Comparison of ENCODE assay signal across 17 cellular contexts in genomic region chr1:62685431-62685859, GRCh38. TPM values are rescaled to one million over a fixed set of nuclear protein-coding genes. Genes with fewer than 3 reads are reported as not detected.
DNase-seq lines count a peak whose midpoint lies in the region; ATAC-seq and TF ChIP-seq lines count a peak whose summit lies in the region.
"Had no signal": no experiment of that assay in that cellular context is flagged by ENCODE, and none has a peak within 500 bp of the region (broad histone marks: within the 10 kb centered on the region; RNA-seq: fewer than 3 reads in every experiment).

No MANE protein-coding gene starts in this region.

- no peak overlapping the region for H3K4me3 ChIP-seq in CD4-positive, CD25-positive, alpha-beta regulatory T cell (ENCODE audit: low read depth, low read length)
- H3K4me3 ChIP-seq in IMR-90 (ENCODE audit: insufficient read depth, low read depth, low read length) (no peak overlapping the region), choroid plexus epithelial cell (ENCODE audit: low read depth, low read length) (no peak overlapping the region), left ventricle myocardium inferior (no peak overlapping the region), neuronal stem cell (ENCODE audit: low read length in 2 of 2) (no peak overlapping the region)
- H3K4me3 ChIP-seq: adrenal gland, gastroesophageal sphincter had no signal

- no peak for TF ChIP-seq POLR2A in IMR-90 (IDR thresholded peaks at IDR 0.05; ENCODE audit: low read depth, low read length)

- POLR2A ChIA-PET in IMR-90 (lab: Charles Lee; ENCODE audit: unreplicated experiment): no interaction called here

- intact Hi-C loops in IMR-90 (cut with micrococcal nuclease): loop anchor here (5.0 kb wide), 2 partner anchors 153 to 178 kb away; no protein-coding TSS in a partner anchor
- intact Hi-C loops in left ventricle myocardium inferior (cut with micrococcal nuclease): no loop called here

- H4K20me1 ChIP-seq in IMR-90 (ENCODE audit: insufficient read depth, low read length): peaks cover 22% of the 10 kb centered on the region

- ATAC-seq in CD4-positive, CD25-positive, alpha-beta regulatory T cell (ENCODE audit: low read depth in 2 of 2): no peak
- no peak for ATAC-seq in IMR-90 (ENCODE audit: low read depth)
- no peak for ATAC-seq in GM19463 (IDR thresholded peaks at IDR 0.05; ENCODE audit: unreplicated experiment)
- ATAC-seq: gastroesophageal sphincter, right cardiac atrium had no signal

- H3K9me1 ChIP-seq in IMR-90 (ENCODE audit: insufficient read depth, low read length): peaks cover 8% of the 10 kb centered on the region

- no peaks in the 10 kb centered on the region for H3K9me3 ChIP-seq in CD4-positive, CD25-positive, alpha-beta regulatory T cell (ENCODE audit: control insufficient read depth in 2 of 2, low read length in 2 of 2)
- H3K9me3 ChIP-seq in IMR-90 (ENCODE audit: control insufficient read depth, insufficient read depth, low read length) (no peaks in the 10 kb centered on the region), left ventricle myocardium inferior (replicated peaks) (no peaks in the 10 kb centered on the region), neuronal stem cell (replicated peaks in 1 of 2; ENCODE audit: control insufficient read depth in 2 of 2, insufficient read depth in 1 of 2, low read depth in 1 of 2, low read length in 2 of 2) (peaks cover 0 to 8% of the 10 kb centered on the region in 2 donors)
- H3K9me3 ChIP-seq: adrenal gland, gastroesophageal sphincter had no signal

- H3K14ac ChIP-seq in IMR-90 (replicated peaks; ENCODE audit: low read depth, low read length): peak overlapping the region; percentile 68; the same call in 1 of the 2 replicates
- H3K14ac ChIP-seq in neuronal stem cell (ENCODE audit: low read length): no peak overlapping the region

- no peaks in the 10 kb centered on the region for H3K36me3 ChIP-seq in CD4-positive, CD25-positive, alpha-beta regulatory T cell (ENCODE audit: control insufficient read depth, insufficient read depth, low read length)
- H3K36me3 ChIP-seq in IMR-90 (ENCODE audit: control insufficient read depth, insufficient read depth, low read length) (no peaks in the 10 kb centered on the region), left ventricle myocardium inferior (no peaks in the 10 kb centered on the region), neuronal stem cell (replicated peaks in 1 of 2; ENCODE audit: control insufficient read depth in 2 of 2, insufficient read depth in 2 of 2, low read length in 2 of 2) (peaks cover 0 to 35% of the 10 kb centered on the region in 2 donors)
- H3K36me3 ChIP-seq: adrenal gland, gastroesophageal sphincter had no signal

- H2AFZ ChIP-seq in IMR-90 (replicated peaks; ENCODE audit: low read length, poor library complexity) (no peak overlapping the region), neuronal stem cell (ENCODE audit: low read length) (no peak overlapping the region)

- H4K91ac ChIP-seq in IMR-90 (ENCODE audit: insufficient read depth, low read depth, low read length) (no peak overlapping the region), neuronal stem cell (ENCODE audit: low read depth, low read length, poor library complexity) (no peak overlapping the region)

- peaks cover 6% of the 10 kb centered on the region for H3K4me1 ChIP-seq in CD4-positive, CD25-positive, alpha-beta regulatory T cell (ENCODE audit: control insufficient read depth, insufficient read depth, low read length, poor library complexity, severe bottlenecking)
- H3K4me1 ChIP-seq in IMR-90 (ENCODE audit: control insufficient read depth, insufficient read depth, low read length): peaks cover 12% of the 10 kb centered on the region
- peaks cover 57% of the 10 kb centered on the region for H3K4me1 ChIP-seq in left ventricle myocardium inferior
- H3K4me1 ChIP-seq in neuronal stem cell (ENCODE audit: control insufficient read depth in 2 of 2, insufficient read depth in 1 of 2, low read depth in 1 of 2, low read length in 2 of 2): peaks cover 4 to 14% of the 10 kb centered on the region in 2 donors

- BruUV-seq in IMR-90 (replicated peaks; lab: Mats Ljungman, UMichigan): no TSS peak

- peaks cover 3% of the 10 kb centered on the region for H3K27me3 ChIP-seq in CD4-positive, CD25-positive, alpha-beta regulatory T cell (ENCODE audit: control insufficient read depth, insufficient read depth, low read length)
- H3K27me3 ChIP-seq in IMR-90 (ENCODE audit: control insufficient read depth, insufficient read depth, low read length) (no peaks in the 10 kb centered on the region), left ventricle myocardium inferior (ENCODE audit: low read depth) (no peaks in the 10 kb centered on the region), neuronal stem cell (ENCODE audit: control insufficient read depth in 3 of 3, insufficient read depth in 3 of 3, low read depth in 1 of 3, low read length in 3 of 3) (no peaks in the 10 kb centered on the region)
- H3K27me3 ChIP-seq: adrenal gland, gastroesophageal sphincter had no signal

- dilution Hi-C loops in IMR-90 (cut with HindIII; ENCODE audit: low sequenced_read_pairs, unreplicated experiment): no loop called here

- H3K4me3 Mint-ChIP-seq in CD4-positive, CD25-positive, alpha-beta regulatory T cell: peak overlapping the region in 3 of 4 donors; percentile 7 to 22 (median 10)
- peak overlapping the region; percentile 44 to 76 (median 73) for H3K4me3 Mint-ChIP-seq in nephron
- H3K4me3 Mint-ChIP-seq: stimulated activated naive CD8-positive, alpha-beta T cell treated with anti-CD3 and anti-CD28 coated beads, Interleukin-15, Interleukin-2, amounts not matched to agents 100 ng/mL and 50 ng/mL, for 24 hours had no signal

- CTCF ChIA-PET in IMR-90 (lab: Yijun Ruan, JAX): no interaction called here

- H2AK5ac ChIP-seq in IMR-90 (ENCODE audit: low read depth, low read length): peak overlapping the region; percentile 93; the same call in 1 of the 2 replicates
- H2AK5ac ChIP-seq in neuronal stem cell (ENCODE audit: low read depth, low read length): no peak overlapping the region

- H2BK5ac ChIP-seq in IMR-90 (ENCODE audit: low read depth, low read length, poor library complexity, severe bottlenecking): peak overlapping the region; percentile 64
- H2BK5ac ChIP-seq in neuronal stem cell (ENCODE audit: low read length): no peak overlapping the region

- peak overlapping the region in 2 of 3 donors; percentile 22 to 44 for H3K27ac Mint-ChIP-seq in CD4-positive, CD25-positive, alpha-beta regulatory T cell
- peak overlapping the region in 1 of 3 experiments; percentile 55 for H3K27ac Mint-ChIP-seq in nephron
- H3K27ac Mint-ChIP-seq: stimulated activated naive CD8-positive, alpha-beta T cell treated with anti-CD3 and anti-CD28 coated beads, Interleukin-15, Interleukin-2, amounts not matched to agents 100 ng/mL and 50 ng/mL, for 24 hours had no signal

- no peaks in the 10 kb centered on the region for H3K36me3 Mint-ChIP-seq in CD4-positive, CD25-positive, alpha-beta regulatory T cell
- H3K36me3 Mint-ChIP-seq in nephron (ENCODE audit: low read depth): peaks cover 5% of the 10 kb centered on the region

- no peak overlapping the region for H2AK9ac ChIP-seq in IMR-90 (replicated peaks; ENCODE audit: low read depth, low read length, poor library complexity)

- TF ChIP-seq CTCF in IMR-90 (conservative IDR thresholded peaks at IDR 0.05; ENCODE audit: low read depth, low read length) (no peak), choroid plexus epithelial cell (conservative IDR thresholded peaks at IDR 0.05; ENCODE audit: low read depth, low read length) (no peak), nephron (IDR thresholded peaks at IDR 0.05; ENCODE audit: unreplicated experiment in 3 of 3) (no peak), left ventricle myocardium inferior (IDR thresholded peaks at IDR 0.05; ENCODE audit: borderline replicate concordance) (no peak)

- peaks cover 9 to 43% of the 10 kb centered on the region in 2 experiments for H3K79me1 ChIP-seq in IMR-90 (ENCODE audit: low read depth in 1 of 2, low read length in 2 of 2)
- H3K79me1 ChIP-seq in neuronal stem cell (ENCODE audit: low read depth, low read length): peaks cover 3% of the 10 kb centered on the region

- no peak for DNase-seq in CD4-positive, CD25-positive, alpha-beta regulatory T cell
- DNase-seq in IMR-90: peak; percentile 41
- DNase-seq in choroid plexus epithelial cell (ENCODE audit: low read depth): peak; percentile 16
- no peak for DNase-seq in left ventricle myocardium inferior
- no peak for DNase-seq in NCI-H146 treated with DMSO at 0.1 percent for 48 hours (lab: John Stamatoyannopoulos, UW; ENCODE audit: unreplicated experiment)
- DNase-seq in neuronal stem cell (ENCODE audit: low spot score): no peak
- DNase-seq: activated T-cell treated with anti-CD3 and anti-CD28 coated beads, Interleukin-2, amount 50 U/mL, for 1 hour; adrenal gland; dermis blood vessel endothelial cell; NCI-H1105 treated with DMSO at 0.1 percent for 48 hours; NCI-H510A treated with DMSO at 0.1 percent for 48 hours; T-helper 2 cell had no signal

- in situ Hi-C loops in IMR-90 (cut with MboI; ENCODE audit: low sequenced_read_pairs): no loop called here

- H3K4ac ChIP-seq in IMR-90 (ENCODE audit: low read depth, low read length) (peak overlapping the region; percentile 68; the same call in 1 of the 2 replicates), neuronal stem cell (ENCODE audit: low read length) (no peak overlapping the region)

- no peak overlapping the region for H2BK20ac ChIP-seq in IMR-90 (ENCODE audit: low read depth, low read length)

- no peak overlapping the region for H3K9ac ChIP-seq in IMR-90 (ENCODE audit: low read depth, low read length)
- no peak overlapping the region for H3K9ac ChIP-seq in neuronal stem cell (ENCODE audit: low read depth, low read length, poor library complexity)

- no peak for TF ChIP-seq RAD21 in IMR-90 (IDR thresholded peaks at IDR 0.05; ENCODE audit: low read length)

- no peak overlapping the region for H3K56ac ChIP-seq in IMR-90 (ENCODE audit: extremely low read depth, insufficient read depth, low read length)

- H3K18ac ChIP-seq in IMR-90 (ENCODE audit: low read depth, low read length) (no peak overlapping the region), neuronal stem cell (ENCODE audit: low read length) (no peak overlapping the region)

- H2BK120ac ChIP-seq in IMR-90 (ENCODE audit: low read depth, low read length) (no peak overlapping the region), neuronal stem cell (ENCODE audit: low read depth, low read length) (no peak overlapping the region)

- no peak overlapping the region for H2BK12ac ChIP-seq in neuronal stem cell (ENCODE audit: low read length)

- peak overlapping the region; percentile 55 for H3K4me2 ChIP-seq in IMR-90 (ENCODE audit: low read depth, low read length)
- no peak overlapping the region for H3K4me2 ChIP-seq in neuronal stem cell (ENCODE audit: insufficient read depth, low read length, poor library complexity, severe bottlenecking)

- H3K23ac ChIP-seq in IMR-90 (ENCODE audit: low read depth, low read length) (peak overlapping the region; percentile 68), neuronal stem cell (ENCODE audit: low read depth, low read length, poor library complexity) (no peak overlapping the region)

- H4K5ac ChIP-seq in IMR-90 (ENCODE audit: low read depth, low read length): no peak overlapping the region

- H3K4me1 Mint-ChIP-seq in CD4-positive, CD25-positive, alpha-beta regulatory T cell: peaks cover 0 to 29% (median 20%) of the 10 kb centered on the region in 4 donors
- peaks cover 30% of the 10 kb centered on the region for H3K4me1 Mint-ChIP-seq in nephron

- H3K9me3 Mint-ChIP-seq in CD4-positive, CD25-positive, alpha-beta regulatory T cell: no peaks in the 10 kb centered on the region
- H3K9me3 Mint-ChIP-seq in nephron: no peaks in the 10 kb centered on the region
- H3K9me3 Mint-ChIP-seq: stimulated activated naive CD8-positive, alpha-beta T cell treated with anti-CD3 and anti-CD28 coated beads, Interleukin-15, Interleukin-2, amounts not matched to agents 100 ng/mL and 50 ng/mL, for 24 hours had no signal

- H2BK15ac ChIP-seq in IMR-90 (ENCODE audit: low read depth, low read length) (0 out of 3 replicates have a peak overlapping the region, but pooled peaks have one; percentile 12), neuronal stem cell (ENCODE audit: low read length) (no peak overlapping the region)

- no CpG with 5 or more reads among the region's 3 CpGs for WGBS in IMR-90 (ENCODE audit: extremely low coverage in 2 of 2, insufficient read length in 1 of 2), 2 experiments
- no CpG with 5 or more reads among the region's 3 CpGs for WGBS in neuronal stem cell (ENCODE audit: extremely low coverage in 2 of 2, insufficient read length in 2 of 2, insufficient replicate concordance in 1 of 2), 2 donors

- 0 out of 4 replicates have a peak overlapping the region, but pooled peaks of 1 of the 2 experiments have one; percentile 24 for H4K8ac ChIP-seq in IMR-90 (ENCODE audit: low read depth in 2 of 2, low read length in 2 of 2)
- no peak overlapping the region for H4K8ac ChIP-seq in neuronal stem cell (ENCODE audit: low read depth, low read length)

- H3K27ac ChIP-seq in CD4-positive, CD25-positive, alpha-beta regulatory T cell (ENCODE audit: insufficient read depth, low read length, poor library complexity, severe bottlenecking): no peak overlapping the region
- H3K27ac ChIP-seq in IMR-90 (ENCODE audit: insufficient read depth, low read length): no peak overlapping the region
- H3K27ac ChIP-seq in left ventricle myocardium inferior (replicated peaks): no peak overlapping the region
- no peak overlapping the region for H3K27ac ChIP-seq in neuronal stem cell (replicated peaks; ENCODE audit: low read length)
- H3K27ac ChIP-seq: adrenal gland had no signal

- peaks cover 14% of the 10 kb centered on the region for H3K27me3 Mint-ChIP-seq in CD4-positive, CD25-positive, alpha-beta regulatory T cell
- H3K27me3 Mint-ChIP-seq in nephron (ENCODE audit: low read depth): no peaks in the 10 kb centered on the region
- H3K27me3 Mint-ChIP-seq: stimulated activated naive CD8-positive, alpha-beta T cell treated with anti-CD3 and anti-CD28 coated beads, Interleukin-15, Interleukin-2, amounts not matched to agents 100 ng/mL and 50 ng/mL, for 24 hours had no signal

RNA-seq across cellular contexts. Expression of gene DOCK7, which starts 2.7 kb away (rescaled TPM):
- total RNA-seq in CD4-positive, CD25-positive, alpha-beta regulatory T cell: 5.8 TPM
- polyA plus RNA-seq in CD4-positive, CD25-positive, alpha-beta regulatory T cell: 1 to 10 TPM; 1.8 to 2.8 (median 2.5) TPM
- total RNA-seq in IMR-90 (2012; rRNA removed) (97.7 and 108 TPM in 2 replicates), left ventricle myocardium inferior (10.2 TPM)
- 31.9 and 38.0 TPM in 2 replicates for polyA plus RNA-seq in IMR-90 (2012; rRNA removed)
- 10.5 and 16.0 TPM in 2 replicates for polyA plus RNA-seq in IMR-90 (2012; cell fraction: cytosol; rRNA removed)
- 8.5 and 49.0 TPM in 2 replicates for polyA plus RNA-seq in IMR-90 (2012; cell fraction: nucleus; rRNA removed; ENCODE audit: low replicate concordance)
- polyA plus RNA-seq in neuronal stem cell (2013, experiment 1 of 2): 28.6 TPM
- polyA plus RNA-seq in neuronal stem cell (2013, experiment 2 of 2): 27.6 TPM

Comparison
In these comparisons a context has a peak if more than half of its experiments do, and no peak if none do; other contexts are left out.
1. DNase-seq: peak in IMR-90 (single experiment) and choroid plexus epithelial cell (single experiment); none in CD4-positive, CD25-positive, alpha-beta regulatory T cell (0 of 3), left ventricle myocardium inferior (single experiment), NCI-H146 treated with DMSO at 0.1 percent for 48 hours (single experiment) and neuronal stem cell (single experiment).